24 cellular contexts compared by ENCODE assay signal in genomic region chr14:56562883-56563282, GRCh38.
"Had no signal": no experiment of that assay in that cellular context is flagged by ENCODE, and none has a peak within 500 bp of the region (broad histone marks: within the 10 kb centered on the region; RNA-seq: fewer than 3 reads in every experiment).

No MANE protein-coding gene starts in this region.

- H3K4me3 ChIP-seq: esophagus muscularis mucosa, left ventricle myocardium inferior, lower lobe of right lung, neural progenitor cell, ovary, right atrium auricular region, sigmoid colon, skin epidermis, stomach, thoracic aorta, transverse colon had no signal

- H3K4me2 ChIP-seq: neural progenitor cell had no signal

- FAIRE-seq: endometrium, keratinocyte had no signal

- H3K27me3 ChIP-seq: foreskin keratinocyte, neural progenitor cell, ovary, right atrium auricular region had no signal

- H3K36me3 ChIP-seq: esophagus muscularis mucosa, left ventricle myocardium inferior, lower lobe of right lung, neural progenitor cell, ovary, right atrium auricular region, sigmoid colon, stomach, thoracic aorta, transverse colon had no signal

- H3K27ac ChIP-seq: epithelial cell of prostate, esophagus muscularis mucosa, foreskin keratinocyte, left ventricle myocardium inferior, lower lobe of right lung, neural progenitor cell, ovary, right atrium auricular region, sigmoid colon, skin epidermis, stomach, thoracic aorta, transverse colon had no signal

- H3K4me1 ChIP-seq: esophagus muscularis mucosa, foreskin keratinocyte, left ventricle myocardium inferior, lower lobe of right lung, neural progenitor cell, right atrium auricular region, sigmoid colon, stomach, transverse colon had no signal

- DNase-seq: effector memory CD4-positive, alpha-beta T cell; foreskin keratinocyte; immature natural killer cell; left cardiac atrium; left ventricle myocardium inferior; lower lobe of right lung; midbrain; nucleus accumbens; ovary; sigmoid colon; stimulated activated CD4-positive, alpha-beta T cell treated with anti-CD3 and anti-CD28 coated beads, Interleukin-12 subunit alpha, Interleukin-12 subunit beta, amount 100 ng/mL, for 4 hours; stimulated activated naive CD4-positive, alpha-beta T cell; stomach; substantia nigra; transverse colon had no signal

- H3K9me3 ChIP-seq: esophagus muscularis mucosa, left ventricle myocardium inferior, lower lobe of right lung, ovary, right atrium auricular region, sigmoid colon, stomach, thoracic aorta, transverse colon had no signal

- H3K9ac ChIP-seq: neural progenitor cell had no signal

- H2AFZ ChIP-seq: neural progenitor cell had no signal

- ATAC-seq: foreskin keratinocyte; left cardiac atrium; lower lobe of right lung; natural killer cell treated with Interleukin-12 subunit alpha and Interleukin-12 subunit beta and Interleukin-15 and Interleukin-18, amount 100 ng/mL, for 72 hours had no signal
